In genomic region chr3:88189361-88189810, GRCh38 we compare ENCODE assay signal across 9 cellular contexts. TPM values are rescaled to one million over a fixed set of nuclear protein-coding genes. Genes with fewer than 3 reads are reported as not detected.
DNase-seq lines count a peak whose midpoint lies in the region; ATAC-seq and TF ChIP-seq lines count a peak whose summit lies in the region.
"Had no signal": no experiment of that assay in that cellular context is flagged by ENCODE, and none has a peak within 500 bp of the region (broad histone marks: within the 10 kb centered on the region; RNA-seq: fewer than 3 reads in every experiment).

No MANE protein-coding gene starts in this region.

- intact Hi-C loops in sciatic nerve (cut with DNase I): no loop called here

- H3K9me3 Mint-ChIP-seq in T-helper 2 cell treated with Interferon-gamma antibody and Interleukin-4, amounts not matched to agents 5 μg/mL and 100 μg/mL, for 36 hours: no peaks in the 10 kb centered on the region

- H3K36me3 Mint-ChIP-seq in T-helper 2 cell treated with Interferon-gamma antibody and Interleukin-4, amounts not matched to agents 5 μg/mL and 100 μg/mL, for 36 hours (ENCODE audit: low read depth): no peaks in the 10 kb centered on the region

- peak; percentile 19 for DNase-seq in GM12864 (ENCODE audit: low read depth)
- peak; percentile 7 for DNase-seq in T-helper 2 cell treated with Interferon-gamma antibody and Interleukin-4, amounts not matched to agents 5 μg/mL and 100 μg/mL, for 36 hours (ENCODE audit: low spot score)
- no peak for DNase-seq in left lobe of liver (ENCODE audit: low spot score)
- no peak for DNase-seq in sciatic nerve (ENCODE audit: low spot score)
- DNase-seq in cortex of kidney (lab: John Stamatoyannopoulos, UW): no peak

- H3K4me1 Mint-ChIP-seq in T-helper 2 cell treated with Interferon-gamma antibody and Interleukin-4, amounts not matched to agents 5 μg/mL and 100 μg/mL, for 36 hours (ENCODE audit: low read depth): peaks cover 5% of the 10 kb centered on the region

- no peak for TF ChIP-seq CTCF in GM12864 (IDR thresholded peaks at IDR 0.05; ENCODE audit: low read depth, low read length, missing control alignments)

- H3K4me3 ChIP-seq in GM12864 (ENCODE audit: low read depth, low read length): no peak overlapping the region

- H3K27ac Mint-ChIP-seq in T-helper 2 cell treated with Interferon-gamma antibody and Interleukin-4, amounts not matched to agents 5 μg/mL and 100 μg/mL, for 36 hours: no peak overlapping the region

- ATAC-seq in GM19395 (IDR thresholded peaks at IDR 0.05; ENCODE audit: unreplicated experiment): peak; percentile 84
- peak; percentile 95 for ATAC-seq in HG03095 (IDR thresholded peaks at IDR 0.05; ENCODE audit: unreplicated experiment)
- no peak for ATAC-seq in left lobe of liver
- no peak for ATAC-seq in sciatic nerve
- ATAC-seq in HG03280 (IDR thresholded peaks at IDR 0.05; ENCODE audit: unreplicated experiment): no peak
- ATAC-seq: Right ventricle myocardium inferior had no signal

- H3K4me3 Mint-ChIP-seq in T-helper 2 cell treated with Interferon-gamma antibody and Interleukin-4, amounts not matched to agents 5 μg/mL and 100 μg/mL, for 36 hours: no peak overlapping the region

- H3K27me3 Mint-ChIP-seq in T-helper 2 cell treated with Interferon-gamma antibody and Interleukin-4, amounts not matched to agents 5 μg/mL and 100 μg/mL, for 36 hours (ENCODE audit: low read depth): peaks cover 2% of the 10 kb centered on the region

RNA-seq across cellular contexts. Expression of gene C3orf38, which starts 39.6 kb away (rescaled TPM):
- total RNA-seq in left lobe of liver (7.0 TPM), sciatic nerve (29.1 TPM)

Comparison
In these comparisons a context has a peak if more than half of its experiments do, and no peak if none do; other contexts are left out.
1. DNase-seq: peak in GM12864 (single experiment) and T-helper 2 cell treated with Interferon-gamma antibody and Interleukin-4, amounts not matched to agents 5 μg/mL and 100 μg/mL, for 36 hours (single experiment); none in left lobe of liver (single experiment), sciatic nerve (single experiment) and cortex of kidney (single experiment).
2. ATAC-seq: peak in GM19395 (single experiment) and HG03095 (single experiment); none in left lobe of liver (single experiment), sciatic nerve (single experiment) and HG03280 (single experiment).